In genomic region chr20:1505361-1505760, GRCh38 we compare ENCODE assay signal across 31 cellular contexts. TPM values are rescaled to one million over a fixed set of nuclear protein-coding genes. Genes with fewer than 3 reads are reported as not detected.
DNase-seq lines count a peak whose midpoint lies in the region; ATAC-seq, FAIRE-seq and TF ChIP-seq lines count a peak whose summit lies in the region.
"Had no signal": no experiment of that assay in that cellular context is flagged by ENCODE, and none has a peak within 500 bp of the region (broad histone marks: within the 10 kb centered on the region; RNA-seq: fewer than 3 reads in every experiment).

No MANE protein-coding gene starts in this region.

- H3K4me1 ChIP-seq in H1 (replicated peaks in 1 of 4; ENCODE audit: control insufficient read depth in 3 of 4, insufficient read depth in 4 of 4, low read length in 3 of 4) (peaks cover 4 to 7% (median 6%) of the 10 kb centered on the region in 4 experiments; a peak in 6 of 7 replicates), mesenchymal stem cell (ENCODE audit: control insufficient read depth, insufficient read depth, low read depth, low read length) (no peaks in the 10 kb centered on the region)
- H3K4me1 ChIP-seq: ascending aorta, sigmoid colon had no signal

- H4K20me1 ChIP-seq in H1 (replicated peaks in 1 of 2; ENCODE audit: control insufficient read depth in 1 of 2, insufficient read depth in 2 of 2, low read length in 2 of 2), result no peaks in the 10 kb centered on the region

- H3K9me3 ChIP-seq in MG63 (no peaks in the 10 kb centered on the region), H1 (ENCODE audit: insufficient read depth in 2 of 2, low read depth in 1 of 2, low read length in 1 of 2) (no peaks in the 10 kb centered on the region), mesenchymal stem cell (ENCODE audit: control insufficient read depth, low read length) (no peaks in the 10 kb centered on the region)
- H3K9me3 ChIP-seq: sigmoid colon had no signal

- H3K4me3 ChIP-seq in MG63 (no peak overlapping the region), H1 (ENCODE audit: extremely low read depth in 1 of 4, insufficient read depth in 2 of 4, low read depth in 3 of 4, low read length in 4 of 4) (no peak overlapping the region), mesenchymal stem cell (ENCODE audit: insufficient read depth in 1 of 2, low read depth in 1 of 2, low read length in 2 of 2) (no peak overlapping the region)
- H3K4me3 ChIP-seq: ascending aorta, GM12878, sigmoid colon, tibial artery had no signal

- H2BK15ac ChIP-seq in H1 (ENCODE audit: low read length) (0 out of 2 replicates have a peak overlapping the region, but pooled peaks have one; percentile 3), mesenchymal stem cell (ENCODE audit: low read depth, poor library complexity, severe bottlenecking) (no peak overlapping the region)

- H2AFZ ChIP-seq in H1 (ENCODE audit: low read length) (no peak overlapping the region), mesenchymal stem cell (ENCODE audit: low read depth, low read length) (no peak overlapping the region)

- TF ChIP-seq POLR2A in H1 (IDR thresholded peaks at IDR 0.05; ENCODE audit: control extremely low read depth in 1 of 2, low read depth in 2 of 2, low read length in 2 of 2) (no peak), GM12892 (IDR thresholded peaks at IDR 0.05; ENCODE audit: low read depth, low read length) (no peak)

- no peak for TF ChIP-seq CTCF in H1 (IDR thresholded peaks at IDR 0.05; ENCODE audit: control extremely low read depth in 1 of 3, insufficient read depth in 1 of 3, low read depth in 1 of 3, low read length in 3 of 3)

- H2BK5ac ChIP-seq in H1 (ENCODE audit: low read depth, low read length), result no peak overlapping the region
- no peak overlapping the region for H2BK5ac ChIP-seq in mesenchymal stem cell (ENCODE audit: low read depth, low read length, poor library complexity, severe bottlenecking)

- no peak overlapping the region for H3K4me2 ChIP-seq in H1 (ENCODE audit: insufficient read depth in 1 of 2, low read depth in 2 of 2, low read length in 2 of 2)
- no peak overlapping the region for H3K4me2 ChIP-seq in mesenchymal stem cell (ENCODE audit: low read length, poor library complexity, severe bottlenecking)

- no peaks in the 10 kb centered on the region for H3K23me2 ChIP-seq in H1 (ENCODE audit: low read depth, low read length)

- intact Hi-C loops in left colon (cut with DNase I, micrococcal nuclease), result no loop called here

- H3K18ac ChIP-seq in H1 (ENCODE audit: extremely low read depth, low read length) (no peak overlapping the region), mesenchymal stem cell (ENCODE audit: low read depth in 1 of 2, low read length in 2 of 2) (no peak overlapping the region)

- no peak for FAIRE-seq in H1 (lab: Jason Lieb, UNC)
- no peak for FAIRE-seq in GM12892 (lab: Jason Lieb, UNC)
- FAIRE-seq: endothelial cell of umbilical vein, frontal cortex, GM12878, islet of Langerhans had no signal

- H3K79me2 ChIP-seq in H1 (ENCODE audit: control insufficient read depth in 1 of 2, insufficient read depth in 2 of 2, low read length in 2 of 2), result no peaks in the 10 kb centered on the region

- H3K79me1 ChIP-seq in H1 (ENCODE audit: low read depth, low read length) (no peaks in the 10 kb centered on the region), mesenchymal stem cell (replicated peaks; ENCODE audit: low read length, poor library complexity, severe bottlenecking) (no peaks in the 10 kb centered on the region)

- no peak for ATAC-seq in left colon
- no peak for ATAC-seq in GM19397 (IDR thresholded peaks at IDR 0.05; ENCODE audit: unreplicated experiment)
- ATAC-seq: activated naive CD4-positive, alpha-beta T cell treated with anti-CD3 and anti-CD28 coated beads, Interleukin-2, amount 50 U/mL, for 72 hours; activated T-helper 17 cell treated with anti-CD3 and anti-CD28 coated beads, Interleukin-2, amount 50 U/mL, for 72 hours; GM12878; HCT116; SK-N-SH treated with all-trans-retinoic acid at 6 μM for 48 hours had no signal

- TF ChIP-seq EP300 in H1 (IDR thresholded peaks at IDR 0.05; ENCODE audit: borderline replicate concordance in 1 of 2, low read depth in 2 of 2, low read length in 2 of 2), result no peak

- peak; percentile 36 for DNase-seq in EH (ENCODE audit: low read depth)
- DNase-seq in MG63, result peak; percentile 38
- no peak for DNase-seq in H1 (ENCODE audit: low read depth in 1 of 2, low spot score in 2 of 2)
- DNase-seq in mesenchymal stem cell, result no peak
- no peak for DNase-seq in SW480 (ENCODE audit: low spot score)
- no peak for DNase-seq in left colon
- no peak for DNase-seq in GM12892 (ENCODE audit: insufficient read length)
- DNase-seq: activated CD4-positive, alpha-beta T cell treated with anti-CD3 and anti-CD28 coated beads, Interleukin-2, amount 50 U/mL, for 48 hours; activated CD8-positive, alpha-beta memory T cell treated with anti-CD3 and anti-CD28 coated beads, Interleukin-2, amount 50 U/mL, for 48 hours; DMS53; hypothalamus; NCI-H1105; NCI-H2029; NCI-H2227 treated with DMSO at 0.1 percent for 48 hours; sigmoid colon; stimulated activated CD4-positive, alpha-beta T cell treated with anti-CD3 and anti-CD28 coated beads, Interleukin-15, amount 100 ng/mL, for 24 hours; tibial artery; WERI-Rb-1 had no signal

- H3K27ac ChIP-seq in H1 (ENCODE audit: low read depth, low read length) (no peak overlapping the region), mesenchymal stem cell (ENCODE audit: low read length, poor library complexity, severe bottlenecking) (no peak overlapping the region)
- H3K27ac ChIP-seq: ascending aorta, sigmoid colon, tibial artery, WERI-Rb-1 had no signal

- H3K4ac ChIP-seq in H1 (replicated peaks; ENCODE audit: insufficient read length, low read depth, low read length) (no peak overlapping the region), mesenchymal stem cell (ENCODE audit: low read depth in 1 of 2, low read length in 2 of 2) (no peak overlapping the region)

- H3K27me3 ChIP-seq in MG63 (no peaks in the 10 kb centered on the region), H1 (replicated peaks in 1 of 4; ENCODE audit: control insufficient read depth in 3 of 4, extremely low read depth in 1 of 4, insufficient read depth in 3 of 4, low read length in 3 of 4) (peaks cover 0 to under 1% (median 0%) of the 10 kb centered on the region in 4 experiments; a peak in 2 of 7 replicates), mesenchymal stem cell (ENCODE audit: control insufficient read depth in 1 of 2, insufficient read depth in 1 of 2, low read length in 2 of 2) (peaks cover 0 to 23% of the 10 kb centered on the region in 2 experiments)
- H3K27me3 ChIP-seq: ascending aorta had no signal

- H3K14ac ChIP-seq in H1 (ENCODE audit: insufficient read length), result no peak overlapping the region
- no peak overlapping the region for H3K14ac ChIP-seq in mesenchymal stem cell (ENCODE audit: low read length in 2 of 2)

- no peak overlapping the region for H4K5ac ChIP-seq in H1 (ENCODE audit: insufficient read length, low read depth, low read length)

- no peak overlapping the region for H2BK120ac ChIP-seq in H1 (replicated peaks; ENCODE audit: low read depth, low read length)
- no peak overlapping the region for H2BK120ac ChIP-seq in mesenchymal stem cell (ENCODE audit: low read depth, low read length)

- H3K23ac ChIP-seq in H1 (ENCODE audit: insufficient read length) (no peak overlapping the region), mesenchymal stem cell (ENCODE audit: low read length in 2 of 2) (no peak overlapping the region)

- H3K36me3 ChIP-seq in MG63 (no peaks in the 10 kb centered on the region), H1 (ENCODE audit: control insufficient read depth in 2 of 4, insufficient read depth in 4 of 4, low read length in 3 of 4) (no peaks in the 10 kb centered on the region), mesenchymal stem cell (ENCODE audit: control insufficient read depth in 1 of 2, insufficient read depth in 2 of 2, low read depth in 1 of 2, low read length in 2 of 2) (no peaks in the 10 kb centered on the region)
- H3K36me3 ChIP-seq: ascending aorta, sigmoid colon, tibial artery, WERI-Rb-1 had no signal

- H4K91ac ChIP-seq in H1 (replicated peaks; ENCODE audit: insufficient read length, low read length), result no peak overlapping the region
- H4K91ac ChIP-seq in mesenchymal stem cell (ENCODE audit: low read length), result no peak overlapping the region

- no peak overlapping the region for H3K56ac ChIP-seq in H1 (replicated peaks; ENCODE audit: insufficient read length, low read depth, low read length)

- no peak for TF ChIP-seq RAD21 in H1 (IDR thresholded peaks at IDR 0.05 in 1 of 2, conservative IDR thresholded peaks at IDR 0.05 in 1 of 2; ENCODE audit: low read depth in 2 of 2, low read length in 2 of 2)

- H2BK12ac ChIP-seq in H1 (ENCODE audit: low read depth, low read length) (no peak overlapping the region), mesenchymal stem cell (ENCODE audit: low read length in 2 of 2) (no peak overlapping the region)

- CTCF ChIA-PET in H1 (lab: Charles Lee; ENCODE audit: partially characterized antibody), result interaction anchor here (0.8 to 4.6 kb wide), 9 partner anchors 14 to 588 kb away, joined by 3 to 63 read pairs (median 3); partner anchors contain the start of genes NSFL1C and SIRPB2

- WGBS in H1 (ENCODE audit: extremely low coverage in 1 of 2, insufficient coverage in 1 of 2, insufficient read length in 1 of 2, insufficient replicate concordance in 2 of 2, low coverage in 1 of 2, low lambda C conversion rate in 2 of 2, missing lambda C conversion rate in 1 of 2), 2 experiments, result 89% methylated on average over 3 of the region's 3 CpGs; no CpG with 5 or more reads in 1 of the 2 experiments
- WGBS in mesenchymal stem cell, result 86% methylated on average over 3 of the region's 3 CpGs

- H2AK5ac ChIP-seq in H1 (ENCODE audit: low read depth, low read length) (no peak overlapping the region), mesenchymal stem cell (ENCODE audit: low read length, severe bottlenecking) (no peak overlapping the region)

- POLR2A ChIA-PET in H1 (lab: Charles Lee; ENCODE audit: partially characterized antibody), result interaction anchor here (1.6 kb wide), 1 partner anchor 11 kb away, joined by 4 read pairs; no protein-coding TSS in a partner anchor

- H2BK20ac ChIP-seq in H1 (ENCODE audit: low read length), result no peak overlapping the region

- no peak overlapping the region for H4K8ac ChIP-seq in H1 (ENCODE audit: extremely low read depth, insufficient read depth, low read length)
- no peak overlapping the region for H4K8ac ChIP-seq in mesenchymal stem cell (ENCODE audit: low read length)

- H3K9ac ChIP-seq in H1 (replicated peaks in 1 of 4; ENCODE audit: extremely low read depth in 1 of 4, low read depth in 3 of 4, low read length in 3 of 4) (no peak overlapping the region), mesenchymal stem cell (ENCODE audit: low read length) (peak overlapping the region; percentile 4)

RNA-seq across cellular contexts. Expression of gene SIRPB2, which starts 14.1 kb away (rescaled TPM):
- total RNA-seq in MG63 (2014; rRNA removed; shearing (Covaris generic); ENCODE audit: low replicate concordance), result not detected in 2 replicates
- total RNA-seq in H1 (2021; fragmentation: NEBNext Ultra II Directional; extraction: Animal tissue kit (Norgen Biotek cat#: 25700)), result 0.28 TPM in 1 of 2 replicates, not detected in the other
- polyA plus RNA-seq in H1 (2011; rRNA removed), result not detected in 2 replicates
- polyA plus RNA-seq in H1 (2011; cell fraction: cytosol; rRNA removed), result 0.03 TPM
- not detected for polyA plus RNA-seq in H1 (2011; cell fraction: nucleus; rRNA removed)
- not detected in 4 replicates for polyA plus RNA-seq in H1 (2012, experiment 1 of 2)
- polyA plus RNA-seq in H1 (2012, experiment 2 of 2), result not detected
- not detected for polyA plus RNA-seq in H1 (2013, experiment 1 of 2)
- polyA plus RNA-seq in H1 (2013, experiment 2 of 2), result not detected
- 0.73 TPM in 1 of 2 replicates, not detected in the other for polyA minus RNA-seq in H1 (2011; rRNA and poly(A)+ RNA removed)
- polyA minus RNA-seq in H1 (2011; cell fraction: cytosol; rRNA and poly(A)+ RNA removed), result not detected
- polyA minus RNA-seq in H1 (2011; cell fraction: nucleus; rRNA and poly(A)+ RNA removed), result not detected
- polyA plus RNA-seq in mesenchymal stem cell (2013, experiment 1 of 2), result not detected
- polyA plus RNA-seq in mesenchymal stem cell (2013, experiment 2 of 2), result not detected
- 1 to 10 TPM; 1.1 to 2.4 TPM for total RNA-seq in left colon
- polyA plus RNA-seq in GM12892 (2012; ENCODE audit: missing spikeins), result not detected
- total RNA-seq: activated naive CD4-positive, alpha-beta T cell treated with anti-CD3 and anti-CD28 coated beads, Interleukin-2, amount 50 U/mL, for 72 hours; activated T-helper 17 cell treated with anti-CD3 and anti-CD28 coated beads, Interleukin-2, amount 50 U/mL, for 72 hours; GM12878; neural crest cell had no signal
- polyA plus RNA-seq: GM12878 had no signal

RNA-seq across cellular contexts. Expression of gene NSFL1C, which starts 38.7 kb away (rescaled TPM):
- total RNA-seq in MG63 (2014; rRNA removed; shearing (Covaris generic); ENCODE audit: low replicate concordance), result 57.6 and 62.5 TPM in 2 replicates
- total RNA-seq in H1 (2021; fragmentation: NEBNext Ultra II Directional; extraction: Animal tissue kit (Norgen Biotek cat#: 25700)), result 87.4 and 98.0 TPM in 2 replicates
- polyA plus RNA-seq in H1 (2011; rRNA removed), result 21.6 and 21.8 TPM in 2 replicates
- 28.1 TPM for polyA plus RNA-seq in H1 (2011; cell fraction: cytosol; rRNA removed)
- 35.8 TPM for polyA plus RNA-seq in H1 (2011; cell fraction: nucleus; rRNA removed)
- 74.4 to 88.7 TPM (median 80.8 TPM) in 4 replicates for polyA plus RNA-seq in H1 (2012, experiment 1 of 2)
- polyA plus RNA-seq in H1 (2012, experiment 2 of 2), result 54.0 TPM
- 57.0 TPM for polyA plus RNA-seq in H1 (2013, experiment 1 of 2)
- 53.8 TPM for polyA plus RNA-seq in H1 (2013, experiment 2 of 2)
- 16.2 and 17.2 TPM in 2 replicates for polyA minus RNA-seq in H1 (2011; rRNA and poly(A)+ RNA removed)
- 9.6 TPM for polyA minus RNA-seq in H1 (2011; cell fraction: cytosol; rRNA and poly(A)+ RNA removed)
- 47.7 TPM for polyA minus RNA-seq in H1 (2011; cell fraction: nucleus; rRNA and poly(A)+ RNA removed)
- 50.4 TPM for polyA plus RNA-seq in mesenchymal stem cell (2013, experiment 1 of 2)
- polyA plus RNA-seq in mesenchymal stem cell (2013, experiment 2 of 2), result 52.6 TPM
- 10 to 100 TPM; 61.6 to 81.5 TPM for total RNA-seq in left colon
- 31.9 TPM for polyA plus RNA-seq in GM12892 (2012; ENCODE audit: missing spikeins)

RNA-seq across cellular contexts. Expression of gene SIRPD, which starts 52.1 kb away (rescaled TPM):
- total RNA-seq in MG63 (2014; rRNA removed; shearing (Covaris generic); ENCODE audit: low replicate concordance), result not detected in 2 replicates
- not detected in 2 replicates for total RNA-seq in H1 (2021; fragmentation: NEBNext Ultra II Directional; extraction: Animal tissue kit (Norgen Biotek cat#: 25700))
- polyA plus RNA-seq in H1 (2011; rRNA removed), result not detected in 2 replicates
- polyA plus RNA-seq in H1 (2011; cell fraction: cytosol; rRNA removed), result not detected
- not detected for polyA plus RNA-seq in H1 (2011; cell fraction: nucleus; rRNA removed)
- polyA plus RNA-seq in H1 (2012, experiment 1 of 2), result not detected in 4 replicates
- not detected for polyA plus RNA-seq in H1 (2012, experiment 2 of 2)
- polyA plus RNA-seq in H1 (2013, experiment 1 of 2), result not detected
- not detected for polyA plus RNA-seq in H1 (2013, experiment 2 of 2)
- not detected in 2 replicates for polyA minus RNA-seq in H1 (2011; rRNA and poly(A)+ RNA removed)
- not detected for polyA minus RNA-seq in H1 (2011; cell fraction: cytosol; rRNA and poly(A)+ RNA removed)
- polyA minus RNA-seq in H1 (2011; cell fraction: nucleus; rRNA and poly(A)+ RNA removed), result not detected
- not detected for polyA plus RNA-seq in mesenchymal stem cell (2013, experiment 1 of 2)
- polyA plus RNA-seq in mesenchymal stem cell (2013, experiment 2 of 2), result not detected
- total RNA-seq in left colon, result not detected
- polyA plus RNA-seq in GM12892 (2012; ENCODE audit: missing spikeins), result not detected
- total RNA-seq: activated naive CD4-positive, alpha-beta T cell treated with anti-CD3 and anti-CD28 coated beads, Interleukin-2, amount 50 U/mL, for 72 hours; activated T-helper 17 cell treated with anti-CD3 and anti-CD28 coated beads, Interleukin-2, amount 50 U/mL, for 72 hours; ascending aorta; dermis microvascular lymphatic vessel endothelial cell; endothelial cell of umbilical vein; frontal cortex; lung microvascular endothelial cell; neural crest cell had no signal
- polyA plus RNA-seq: endothelial cell of umbilical vein had no signal

Comparison
In these comparisons a context has a peak if more than half of its experiments do, and no peak if none do; other contexts are left out.
1. DNase-seq: peak in EH (single experiment) and MG63 (single experiment); none in H1 (0 of 2), mesenchymal stem cell (single experiment), SW480 (single experiment), left colon (0 of 2) and GM12892 (single experiment).